ENCODE assay signal across 14 cellular contexts in the genomic region with DNA sequence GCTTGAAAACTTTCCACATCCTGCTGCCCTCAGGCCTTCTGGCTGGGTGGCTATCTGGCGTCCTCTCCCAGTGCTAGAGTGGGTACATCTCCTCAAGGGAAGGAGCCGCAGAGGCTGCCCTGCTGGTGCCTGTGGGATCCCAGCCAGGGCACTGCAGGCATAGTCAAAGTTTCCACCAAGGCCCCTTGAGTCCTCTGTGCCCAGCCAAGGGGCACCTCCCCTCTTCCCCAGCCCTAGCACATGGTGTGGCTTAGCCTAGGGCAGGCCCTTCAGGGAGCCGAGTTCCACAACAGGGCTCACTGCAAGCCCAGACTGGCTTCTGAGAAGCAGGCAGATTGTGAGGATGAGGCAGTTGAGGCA.
DNase-seq lines count a peak whose midpoint lies in the region; ATAC-seq and TF ChIP-seq lines count a peak whose summit lies in the region.
"Had no signal": no experiment of that assay in that cellular context is flagged by ENCODE, and none has a peak within 500 bp of the region (broad histone marks: within the 10 kb centered on the region; RNA-seq: fewer than 3 reads in every experiment).

No MANE protein-coding gene starts in this region.

- DNase-seq in astrocyte of the cerebellum (ENCODE audit: low read depth) (no peak), left cardiac atrium (no peak), sciatic nerve (ENCODE audit: low spot score) (peak; percentile 40), medulla oblongata (ENCODE audit: extremely low spot score) (no peak), AG08395 (ENCODE audit: low spot score) (no peak)
- no peak for DNase-seq in activated CD4-positive, alpha-beta T cell treated with anti-CD3 and anti-CD28 coated beads, Interleukin-2, amount 10 ng/mL, durations not matched to agents 24 days and 14 days
- DNase-seq: activated CD4-positive, alpha-beta memory T cell treated with anti-CD3 and anti-CD28 coated beads for 36 hours; amniotic stem cell; KBM-7; naive B cell; NCI-H345; SHP77 treated with DMSO at 0.1 percent for 48 hours had no signal

- no peaks in the 10 kb centered on the region for H3K9me3 Mint-ChIP-seq in activated CD4-positive, alpha-beta T cell treated with anti-CD3 and anti-CD28 coated beads, Interleukin-2, amount 10 ng/mL, durations not matched to agents 24 days and 14 days
- H3K9me3 Mint-ChIP-seq: activated CD4-positive, alpha-beta memory T cell treated with anti-CD3 and anti-CD28 coated beads for 36 hours; naive B cell had no signal

- TF ChIP-seq CTCF in C4-2B (conservative IDR thresholded peaks at IDR 0.05) (no peak), astrocyte of the cerebellum (IDR thresholded peaks at IDR 0.05; ENCODE audit: low read depth, low read length, missing control alignments) (no peak)

- H3K27me3 Mint-ChIP-seq in activated CD4-positive, alpha-beta T cell treated with anti-CD3 and anti-CD28 coated beads, Interleukin-2, amount 10 ng/mL, durations not matched to agents 24 days and 14 days: no peaks in the 10 kb centered on the region
- H3K27me3 Mint-ChIP-seq: activated CD4-positive, alpha-beta memory T cell treated with anti-CD3 and anti-CD28 coated beads for 36 hours had no signal

- ATAC-seq in left cardiac atrium: peak; percentile 2 to 16
- peak; percentile 4 for ATAC-seq in sciatic nerve
- no peak for ATAC-seq in GM18505 (IDR thresholded peaks at IDR 0.05; ENCODE audit: unreplicated experiment)

- intact Hi-C loops in left cardiac atrium (cut with DNase I): no loop called here
- intact Hi-C loops in sciatic nerve (cut with DNase I): no loop called here
- intact Hi-C loops in activated CD4-positive, alpha-beta T cell treated with anti-CD3 and anti-CD28 coated beads, Interleukin-2, amount 10 ng/mL, durations not matched to agents 24 days and 14 days (cut with micrococcal nuclease): no loop called here

- no peak for TF ChIP-seq POLR2A in GM18505 (IDR thresholded peaks at IDR 0.05; ENCODE audit: borderline replicate concordance, extremely low read depth, insufficient read depth, insufficient read length)

- H3K36me3 Mint-ChIP-seq in activated CD4-positive, alpha-beta T cell treated with anti-CD3 and anti-CD28 coated beads, Interleukin-2, amount 10 ng/mL, durations not matched to agents 24 days and 14 days (ENCODE audit: low read depth): peaks cover 5% of the 10 kb centered on the region
- H3K36me3 Mint-ChIP-seq: activated CD4-positive, alpha-beta memory T cell treated with anti-CD3 and anti-CD28 coated beads for 36 hours; naive B cell had no signal

- peaks cover 23% of the 10 kb centered on the region for H3K4me1 Mint-ChIP-seq in activated CD4-positive, alpha-beta T cell treated with anti-CD3 and anti-CD28 coated beads, Interleukin-2, amount 10 ng/mL, durations not matched to agents 24 days and 14 days

- in situ Hi-C loops in astrocyte of the cerebellum (cut with HindIII; ENCODE audit: low sequenced_read_pairs): no loop called here

- H3K27ac Mint-ChIP-seq in activated CD4-positive, alpha-beta T cell treated with anti-CD3 and anti-CD28 coated beads, Interleukin-2, amount 10 ng/mL, durations not matched to agents 24 days and 14 days: no peak overlapping the region
- H3K27ac Mint-ChIP-seq: activated CD4-positive, alpha-beta memory T cell treated with anti-CD3 and anti-CD28 coated beads for 36 hours; naive B cell had no signal

- peak overlapping the region; percentile 54 for H3K4me3 ChIP-seq in astrocyte of the cerebellum (ENCODE audit: low read depth, low read length)

- no peak overlapping the region for H3K4me3 Mint-ChIP-seq in activated CD4-positive, alpha-beta T cell treated with anti-CD3 and anti-CD28 coated beads, Interleukin-2, amount 10 ng/mL, durations not matched to agents 24 days and 14 days
- H3K4me3 Mint-ChIP-seq: activated CD4-positive, alpha-beta memory T cell treated with anti-CD3 and anti-CD28 coated beads for 36 hours; naive B cell had no signal

- H3K27ac ChIP-seq in C4-2B: peak overlapping the region; percentile 65
